8 cellular contexts compared by ENCODE assay signal in the genomic region with DNA sequence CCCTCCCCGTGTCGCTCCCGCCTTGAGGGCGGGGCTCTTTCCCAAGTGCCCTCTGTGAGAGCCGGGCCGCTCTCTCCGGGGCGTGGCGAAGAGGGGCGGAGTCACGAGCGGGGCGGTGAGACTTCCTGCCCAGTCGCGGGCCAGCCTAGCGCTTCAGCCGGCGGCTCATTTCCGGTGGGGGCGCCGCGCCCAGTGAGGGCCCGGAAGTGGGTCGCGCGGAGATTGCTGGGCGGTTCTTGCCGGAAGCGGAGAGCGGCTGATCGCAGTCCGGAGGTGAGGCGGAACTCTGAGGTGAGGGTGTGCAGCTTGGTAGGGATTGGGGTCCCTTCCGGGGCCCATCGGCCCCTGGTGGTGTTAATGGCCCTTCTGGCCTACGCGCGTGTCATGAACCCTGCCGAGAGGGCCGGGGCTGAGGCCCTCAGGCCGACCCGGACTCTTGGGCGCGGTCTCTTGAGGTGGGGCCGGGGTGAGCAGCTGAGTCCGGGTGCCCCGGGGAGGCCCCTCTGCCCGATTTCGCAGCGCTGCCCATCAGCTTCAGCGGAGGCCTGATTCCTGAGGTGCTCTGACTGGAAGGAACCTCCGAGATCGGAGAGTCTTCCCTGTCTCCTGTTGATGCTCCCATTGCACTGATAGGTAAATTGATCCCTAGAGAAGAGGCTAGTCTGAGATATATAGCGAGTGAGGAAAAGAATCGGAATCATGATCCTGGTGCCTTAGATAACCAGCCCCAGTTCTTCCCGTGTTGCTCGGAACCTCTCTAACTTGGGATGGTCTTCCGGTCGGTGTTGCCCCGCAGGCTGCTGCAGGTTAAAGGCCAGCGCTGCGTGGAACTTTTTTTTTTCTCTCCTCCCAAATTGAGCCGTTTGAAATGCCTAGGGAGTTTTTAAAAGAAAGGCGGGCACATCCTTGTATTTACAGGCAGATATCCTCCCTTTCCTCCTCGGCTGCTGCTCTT. TPM values are rescaled to one million over a fixed set of nuclear protein-coding genes. Genes with fewer than 3 reads are reported as not detected.
DNase-seq lines count a peak whose midpoint lies in the region; ATAC-seq and TF ChIP-seq lines count a peak whose summit lies in the region.

CAP1 (plus strand) TSS at position 219 of the 955 bp plus-strand sequence. CDS start 18,618 bp downstream, outside the sequence.

- peak within 1 kb of the TSS; percentile 86 for H2AFZ ChIP-seq in parathyroid adenoma

- 0% methylated on average over 3 to 31 of the region's 65 CpGs for WGBS in transverse colon (ENCODE audit: low coverage in 1 of 2), 2 donors

- H3K9ac ChIP-seq in adipocyte (ENCODE audit: low read length) = peak within 1 kb of the TSS; percentile 99
- peak within 1 kb of the TSS; percentile 92 for H3K9ac ChIP-seq in parathyroid adenoma

- peaks cover 6% of the 10 kb centered on the region for H3K36me3 ChIP-seq in adipocyte (ENCODE audit: control insufficient read depth, insufficient read depth, low read length, severe bottlenecking)
- H3K36me3 ChIP-seq in parathyroid adenoma (ENCODE audit: control insufficient read depth, insufficient read depth, low read length) = no peaks in the 10 kb centered on the region
- H3K36me3 ChIP-seq in transverse colon = no peaks in the 10 kb centered on the region

- in situ Hi-C loops in transverse colon (cut with MboI; ENCODE audit: low pct_ligation_motif_present in 1 of 4, low pct_unique_long_range_greater_than_20kb in 1 of 4, low sequenced_read_pairs in 3 of 4) = no loop called here

- intact Hi-C loops in Right ventricle myocardium superior (cut with DNase I) = no loop called here
- intact Hi-C loops in transverse colon (cut with DNase I; ENCODE audit: low total_unique reads) = no loop called here

- H3K4me2 ChIP-seq in parathyroid adenoma (ENCODE audit: low read length) = peak within 1 kb of the TSS; percentile 100

- peaks cover 63% of the 10 kb centered on the region for H3K4me1 ChIP-seq in adipocyte (ENCODE audit: control insufficient read depth, insufficient read depth, low read length)
- H3K4me1 ChIP-seq in parathyroid adenoma = peaks cover 15% of the 10 kb centered on the region
- H3K4me1 ChIP-seq in transverse colon = peaks cover 22 to 82% (median 59%) of the 10 kb centered on the region in 4 donors

- H3K27ac ChIP-seq in parathyroid adenoma = peak within 1 kb of the TSS; percentile 99
- H3K27ac ChIP-seq in transverse colon = peak within 1 kb of the TSS; percentile 99 to 100 (median 99)

- H3K27me3 ChIP-seq in adipocyte (replicated peaks; ENCODE audit: control insufficient read depth, insufficient read depth, low read length) (no peaks in the 10 kb centered on the region), parathyroid adenoma (ENCODE audit: control insufficient read depth, insufficient read depth, low read length) (no peaks in the 10 kb centered on the region), transverse colon (no peaks in the 10 kb centered on the region)

- peak within 1 kb of the TSS; percentile 72 for H3K4me3 ChIP-seq in GM12864 (ENCODE audit: low read depth, low read length)
- peak within 1 kb of the TSS; percentile 99 for H3K4me3 ChIP-seq in adipocyte (ENCODE audit: low read length)
- H3K4me3 ChIP-seq in parathyroid adenoma (ENCODE audit: low read depth, low read length) = peak within 1 kb of the TSS; percentile 99
- H3K4me3 ChIP-seq in transverse colon = peak within 1 kb of the TSS; percentile 58 to 92 (median 84)

- ATAC-seq in HG02759 (IDR thresholded peaks at IDR 0.05; ENCODE audit: unreplicated experiment) (peak; percentile 82), Right ventricle myocardium superior (ENCODE audit: poor library complexity) (peak; percentile 93)

- TF ChIP-seq CTCF in GM12864 (IDR thresholded peaks at IDR 0.05; ENCODE audit: low read depth, low read length, missing control alignments) (no peak), parathyroid adenoma (IDR thresholded peaks at IDR 0.05) (no peak), transverse colon (IDR thresholded peaks at IDR 0.05) (no peak)

- H3K9me3 ChIP-seq in adipocyte (ENCODE audit: control insufficient read depth, low read length) (no peaks in the 10 kb centered on the region), parathyroid adenoma (ENCODE audit: control insufficient read depth, low read length) (no peaks in the 10 kb centered on the region), transverse colon (no peaks in the 10 kb centered on the region)

- H3K79me2 ChIP-seq in parathyroid adenoma = peaks cover 18% of the 10 kb centered on the region

- no peak for TF ChIP-seq EP300 in transverse colon (IDR thresholded peaks at IDR 0.05; ENCODE audit: low read depth)

- peak; percentile 80 for TF ChIP-seq POLR2A in transverse colon (IDR thresholded peaks at IDR 0.05)

- peak; percentile 93 for DNase-seq in GM12864 (ENCODE audit: low read depth)
- DNase-seq in NCI-H1417 (lab: John Stamatoyannopoulos, UW) = peak; percentile 97 to 99 (median 98)
- DNase-seq in T follicular helper cell (ENCODE audit: low read depth) = peak; percentile 100
- DNase-seq in adipocyte (ENCODE audit: low read depth) = peak; percentile 100
- peak; percentile 100 for DNase-seq in Right ventricle myocardium superior
- DNase-seq in transverse colon = peak; percentile 100

RNA-seq across cellular contexts. Expression of gene CAP1, which starts in this region (rescaled TPM):
- 72.6 TPM for total RNA-seq in Right ventricle myocardium superior
- total RNA-seq in transverse colon = 100 to 1,000 TPM in 3 of 4 donors, 10 to 100 TPM in 1; 81.0 to 290 (median 238) TPM

Comparison
In these comparisons a context has a peak if more than half of its experiments do, and no peak if none do; other contexts are left out.
1. Peak in every context shown above with its lines: DNase-seq, ATAC-seq, H3K4me3 ChIP-seq and H3K27ac ChIP-seq.